Comparison of ENCODE assay signal across 1 cellular context in genomic region chr12:79933043-79933442, GRCh38.
TF ChIP-seq lines count a peak whose summit lies in the region.

No MANE protein-coding gene starts in this region.

TF ChIP-seq in SK-N-SH, 30 proteins besides CTCF, POLR2A, EP300 and RAD21 (continued from another document):
- TF ChIP-seq REST (IDR thresholded peaks at IDR 0.05; ENCODE audit: low read depth, low read length) (no peak), POLR2AphosphoS5 (IDR thresholded peaks at IDR 0.05; ENCODE audit: low read depth, low read length) (no peak), YY1 (IDR thresholded peaks at IDR 0.05; ENCODE audit: low read depth) (no peak), GATA2 (CRISPR knock-in tag; IDR thresholded peaks at IDR 0.05) (no peak), FOXJ3 (CRISPR knock-in tag; IDR thresholded peaks at IDR 0.05) (no peak), NFIC (IDR thresholded peaks at IDR 0.05; ENCODE audit: borderline replicate concordance) (no peak), RFX5 (IDR thresholded peaks at IDR 0.05; ENCODE audit: low read length) (no peak), SIN3A (IDR thresholded peaks at IDR 0.05; ENCODE audit: borderline replicate concordance, low read depth, low read length) (no peak), MAX (IDR thresholded peaks at IDR 0.05; ENCODE audit: low read depth) (no peak), CHD2 (IDR thresholded peaks at IDR 0.05; ENCODE audit: low read length, partially characterized antibody) (no peak)
TF ChIP-seq in SK-N-SH: peak in this region for 0.
